ENCODE assay signal across 16 cellular contexts in genomic region chr7:21980921-21981320, GRCh38. TPM values are rescaled to one million over a fixed set of nuclear protein-coding genes. Genes with fewer than 3 reads are reported as not detected.
DNase-seq lines count a peak whose midpoint lies in the region; ATAC-seq, FAIRE-seq and TF ChIP-seq lines count a peak whose summit lies in the region.
"Had no signal": no experiment of that assay in that cellular context is flagged by ENCODE, and none has a peak within 500 bp of the region (broad histone marks: within the 10 kb centered on the region; RNA-seq: fewer than 3 reads in every experiment).

No MANE protein-coding gene starts in this region.

- no peak overlapping the region for H3K9ac ChIP-seq in IMR-90 (ENCODE audit: low read depth, low read length)
- H3K9ac ChIP-seq in H1 (replicated peaks in 1 of 4; ENCODE audit: extremely low read depth in 1 of 4, low read depth in 3 of 4, low read length in 3 of 4): no peak overlapping the region
- H3K9ac ChIP-seq: BLaER1, GM23248 had no signal

- H2BK20ac ChIP-seq in IMR-90 (ENCODE audit: low read depth, low read length) (no peak overlapping the region), H1 (ENCODE audit: low read length) (no peak overlapping the region)

- dilution Hi-C loops in IMR-90 (cut with HindIII; ENCODE audit: low sequenced_read_pairs, unreplicated experiment): no loop called here

- no peak overlapping the region for H2BK12ac ChIP-seq in H1 (ENCODE audit: low read depth, low read length)

- no peak overlapping the region for H3K56ac ChIP-seq in IMR-90 (ENCODE audit: extremely low read depth, insufficient read depth, low read length)
- H3K56ac ChIP-seq in H1 (replicated peaks; ENCODE audit: insufficient read length, low read depth, low read length): no peak overlapping the region

- H4K20me1 ChIP-seq in IMR-90 (ENCODE audit: insufficient read depth, low read length): no peaks in the 10 kb centered on the region
- no peaks in the 10 kb centered on the region for H4K20me1 ChIP-seq in H1 (replicated peaks in 1 of 2; ENCODE audit: control insufficient read depth in 1 of 2, insufficient read depth in 2 of 2, low read length in 2 of 2)
- H4K20me1 ChIP-seq: BLaER1 had no signal

- H2BK120ac ChIP-seq in IMR-90 (ENCODE audit: low read depth, low read length) (no peak overlapping the region), H1 (replicated peaks; ENCODE audit: low read depth, low read length) (no peak overlapping the region)

- H4K8ac ChIP-seq in IMR-90 (ENCODE audit: low read depth in 2 of 2, low read length in 2 of 2): no peak overlapping the region
- H4K8ac ChIP-seq in H1 (ENCODE audit: extremely low read depth, insufficient read depth, low read length): no peak overlapping the region

- H4K91ac ChIP-seq in IMR-90 (ENCODE audit: insufficient read depth, low read depth, low read length) (no peak overlapping the region), H1 (replicated peaks; ENCODE audit: insufficient read length, low read length) (no peak overlapping the region)

- H2BK15ac ChIP-seq in IMR-90 (ENCODE audit: low read depth, low read length) (no peak overlapping the region), H1 (ENCODE audit: low read length) (no peak overlapping the region)

- H3K14ac ChIP-seq in IMR-90 (replicated peaks; ENCODE audit: low read depth, low read length): no peak overlapping the region
- H3K14ac ChIP-seq in H1 (ENCODE audit: insufficient read length): no peak overlapping the region

- CTCF ChIA-PET in IMR-90 (lab: Yijun Ruan, JAX) (interaction anchor here (0.6 kb wide), 1 partner anchor 556 kb away, joined by 4 read pairs; no protein-coding TSS in a partner anchor), H1 (lab: Charles Lee; ENCODE audit: partially characterized antibody) (interaction anchor here (0.7 kb wide), 1 partner anchor 66 kb away, joined by 3 read pairs; no protein-coding TSS in a partner anchor)

- TF ChIP-seq RAD21 in IMR-90 (IDR thresholded peaks at IDR 0.05; ENCODE audit: low read length): no peak
- no peak for TF ChIP-seq RAD21 in H1 (IDR thresholded peaks at IDR 0.05 in 1 of 2, conservative IDR thresholded peaks at IDR 0.05 in 1 of 2; ENCODE audit: low read depth in 2 of 2, low read length in 2 of 2)

- H2AFZ ChIP-seq in IMR-90 (replicated peaks; ENCODE audit: low read length, poor library complexity) (no peak overlapping the region), H1 (ENCODE audit: low read length) (no peak overlapping the region)
- H2AFZ ChIP-seq: GM23248 had no signal

- in situ Hi-C loops in IMR-90 (cut with MboI; ENCODE audit: low sequenced_read_pairs): no loop called here
- in situ Hi-C loops in transverse colon (cut with MboI; ENCODE audit: low pct_ligation_motif_present in 1 of 4, low pct_unique_long_range_greater_than_20kb in 1 of 4, low sequenced_read_pairs in 3 of 4): no loop called here

- H3K36me3 ChIP-seq in left ventricle myocardium inferior (no peaks in the 10 kb centered on the region), IMR-90 (ENCODE audit: control insufficient read depth, insufficient read depth, low read length) (no peaks in the 10 kb centered on the region), H1 (ENCODE audit: control insufficient read depth in 2 of 4, insufficient read depth in 4 of 4, low read length in 3 of 4) (no peaks in the 10 kb centered on the region), transverse colon (no peaks in the 10 kb centered on the region)
- H3K36me3 ChIP-seq: BLaER1 had no signal

- H3K36me3 Mint-ChIP-seq in nephron progenitor cell (ENCODE audit: low read depth): no peaks in the 10 kb centered on the region
- H3K36me3 Mint-ChIP-seq: CD4-positive, CD25-positive, alpha-beta regulatory T cell had no signal

- H3K23me2 ChIP-seq in H1 (ENCODE audit: low read depth, low read length): no peaks in the 10 kb centered on the region

- H3K4me3 Mint-ChIP-seq in nephron progenitor cell: no peak overlapping the region
- H3K4me3 Mint-ChIP-seq: CD4-positive, CD25-positive, alpha-beta regulatory T cell; H9 had no signal

- no peak overlapping the region for H2BK5ac ChIP-seq in IMR-90 (ENCODE audit: low read depth, low read length, poor library complexity, severe bottlenecking)
- H2BK5ac ChIP-seq in H1 (ENCODE audit: low read depth, low read length): no peak overlapping the region

- H3K9me3 ChIP-seq in left ventricle myocardium inferior (replicated peaks) (no peaks in the 10 kb centered on the region), IMR-90 (ENCODE audit: control insufficient read depth, insufficient read depth, low read length) (no peaks in the 10 kb centered on the region), H1 (ENCODE audit: insufficient read depth in 2 of 2, low read depth in 1 of 2, low read length in 1 of 2) (no peaks in the 10 kb centered on the region), transverse colon (no peaks in the 10 kb centered on the region)
- H3K9me3 ChIP-seq: BLaER1 had no signal

- H3K27ac Mint-ChIP-seq in nephron progenitor cell: peak overlapping the region; percentile 16
- H3K27ac Mint-ChIP-seq: H9 had no signal

- no peak for FAIRE-seq in H1 (lab: Jason Lieb, UNC)

- H3K23ac ChIP-seq in IMR-90 (ENCODE audit: low read depth, low read length) (no peak overlapping the region), H1 (ENCODE audit: insufficient read length) (no peak overlapping the region)

- H3K27ac ChIP-seq in left ventricle myocardium inferior (replicated peaks) (no peak overlapping the region), IMR-90 (ENCODE audit: insufficient read depth, low read length) (no peak overlapping the region), H1 (ENCODE audit: low read depth, low read length) (no peak overlapping the region), transverse colon (no peak overlapping the region)
- H3K27ac ChIP-seq: 22Rv1, BLaER1, GM23248 had no signal

- H2AK5ac ChIP-seq in IMR-90 (ENCODE audit: low read depth, low read length): no peak overlapping the region
- H2AK5ac ChIP-seq in H1 (ENCODE audit: low read depth, low read length): no peak overlapping the region

- no TSS peak for BruUV-seq in IMR-90 (replicated peaks; lab: Mats Ljungman, UMichigan)

- no peaks in the 10 kb centered on the region for H3K4me1 ChIP-seq in left ventricle myocardium inferior
- no peaks in the 10 kb centered on the region for H3K4me1 ChIP-seq in IMR-90 (ENCODE audit: control insufficient read depth, insufficient read depth, low read length)
- no peaks in the 10 kb centered on the region for H3K4me1 ChIP-seq in H1 (replicated peaks in 1 of 4; ENCODE audit: control insufficient read depth in 3 of 4, insufficient read depth in 4 of 4, low read length in 3 of 4)
- no peaks in the 10 kb centered on the region for H3K4me1 ChIP-seq in transverse colon
- H3K4me1 ChIP-seq: BLaER1 had no signal

- H3K9me3 Mint-ChIP-seq in nephron progenitor cell: no peaks in the 10 kb centered on the region
- H3K9me3 Mint-ChIP-seq: CD4-positive, CD25-positive, alpha-beta regulatory T cell; H9 had no signal

- peaks cover 12% of the 10 kb centered on the region for H3K27me3 Mint-ChIP-seq in nephron progenitor cell (ENCODE audit: low read depth, poor library complexity)
- H3K27me3 Mint-ChIP-seq: CD4-positive, CD25-positive, alpha-beta regulatory T cell had no signal

- H3K27me3 ChIP-seq in left ventricle myocardium inferior (ENCODE audit: low read depth) (no peaks in the 10 kb centered on the region), IMR-90 (ENCODE audit: control insufficient read depth, insufficient read depth, low read length) (peaks cover under 1% of the 10 kb centered on the region), H1 (replicated peaks in 1 of 4; ENCODE audit: control insufficient read depth in 3 of 4, extremely low read depth in 1 of 4, insufficient read depth in 3 of 4, low read length in 3 of 4) (no peaks in the 10 kb centered on the region), transverse colon (no peaks in the 10 kb centered on the region)
- H3K27me3 ChIP-seq: BLaER1 had no signal

- no peak for TF ChIP-seq EP300 in H1 (IDR thresholded peaks at IDR 0.05; ENCODE audit: borderline replicate concordance in 1 of 2, low read depth in 2 of 2, low read length in 2 of 2)
- TF ChIP-seq EP300 in transverse colon (IDR thresholded peaks at IDR 0.05; ENCODE audit: low read depth): no peak

- ATAC-seq in left cardiac atrium (peak; percentile 34 to 70), IMR-90 (ENCODE audit: low read depth) (no peak), HG02571 (IDR thresholded peaks at IDR 0.05; ENCODE audit: unreplicated experiment) (no peak)

- WGBS in IMR-90 (ENCODE audit: extremely low coverage in 2 of 2, insufficient read length in 1 of 2), 2 experiments: 8% methylated on average over 2 of the region's 4 CpGs; no CpG with 5 or more reads in 1 of the 2 experiments
- 92% methylated on average over 4 of the region's 4 CpGs; no CpG with 5 or more reads in 1 of the 2 experiments for WGBS in H1 (ENCODE audit: extremely low coverage in 1 of 2, insufficient coverage in 1 of 2, insufficient read length in 1 of 2, insufficient replicate concordance in 2 of 2, low coverage in 1 of 2, low lambda C conversion rate in 2 of 2, missing lambda C conversion rate in 1 of 2), 2 experiments
- WGBS in transverse colon (ENCODE audit: low coverage in 1 of 2), 2 donors: 56% methylated on average over 4 of the region's 4 CpGs; no CpG with 5 or more reads in 1 of the 2 donors

- no peak for TF ChIP-seq CTCF in left ventricle myocardium inferior (IDR thresholded peaks at IDR 0.05; ENCODE audit: borderline replicate concordance)
- no peak for TF ChIP-seq CTCF in IMR-90 (conservative IDR thresholded peaks at IDR 0.05; ENCODE audit: low read depth, low read length)
- TF ChIP-seq CTCF in H1 (IDR thresholded peaks at IDR 0.05; ENCODE audit: control extremely low read depth in 1 of 3, insufficient read depth in 1 of 3, low read depth in 1 of 3, low read length in 3 of 3): no peak
- TF ChIP-seq CTCF in nephron progenitor cell (IDR thresholded peaks at IDR 0.05): no peak
- TF ChIP-seq CTCF in transverse colon (IDR thresholded peaks at IDR 0.05): no peak
- no peak for TF ChIP-seq CTCF in foreskin fibroblast (IDR thresholded peaks at IDR 0.05; ENCODE audit: low read depth, low read length)

- DNase-seq in left cardiac atrium (no peak), left ventricle myocardium inferior (no peak), IMR-90 (no peak), H1 (ENCODE audit: low read depth in 1 of 2, low spot score in 2 of 2) (no peak), nephron progenitor cell (no peak), transverse colon (no peak), foreskin fibroblast (no peak)
- DNase-seq: AML-193; Calu3; CD4-positive, CD25-positive, alpha-beta regulatory T cell; DMS 273 treated with DMSO at 0.1 percent for 48 hours; GM23248; H9 had no signal

- no peak overlapping the region for H3K4me3 ChIP-seq in left ventricle myocardium inferior
- H3K4me3 ChIP-seq in IMR-90 (ENCODE audit: insufficient read depth, low read depth, low read length): no peak overlapping the region
- no peak overlapping the region for H3K4me3 ChIP-seq in H1 (ENCODE audit: extremely low read depth in 1 of 4, insufficient read depth in 2 of 4, low read depth in 3 of 4, low read length in 4 of 4)
- H3K4me3 ChIP-seq in transverse colon: no peak overlapping the region
- no peak overlapping the region for H3K4me3 ChIP-seq in foreskin fibroblast (ENCODE audit: low read depth in 1 of 2, low read length in 2 of 2)
- H3K4me3 ChIP-seq: BLaER1, GM23248 had no signal

- no peak overlapping the region for H3K4ac ChIP-seq in IMR-90 (ENCODE audit: low read depth, low read length)
- no peak overlapping the region for H3K4ac ChIP-seq in H1 (replicated peaks; ENCODE audit: insufficient read length, low read depth, low read length)

- intact Hi-C loops in left cardiac atrium (cut with DNase I): no loop called here
- intact Hi-C loops in left ventricle myocardium inferior (cut with micrococcal nuclease): no loop called here
- intact Hi-C loops in IMR-90 (cut with micrococcal nuclease): no loop called here
- intact Hi-C loops in transverse colon (cut with DNase I; ENCODE audit: low total_unique reads): no loop called here

- H4K5ac ChIP-seq in IMR-90 (ENCODE audit: low read depth, low read length): no peak overlapping the region
- H4K5ac ChIP-seq in H1 (ENCODE audit: insufficient read length, low read depth, low read length): no peak overlapping the region

- H3K4me1 Mint-ChIP-seq in nephron progenitor cell: peaks cover 24% of the 10 kb centered on the region
- H3K4me1 Mint-ChIP-seq: CD4-positive, CD25-positive, alpha-beta regulatory T cell had no signal

- H3K4me2 ChIP-seq in IMR-90 (ENCODE audit: low read depth, low read length): no peak overlapping the region
- H3K4me2 ChIP-seq in H1 (ENCODE audit: insufficient read depth in 1 of 2, low read depth in 2 of 2, low read length in 2 of 2): no peak overlapping the region
- H3K4me2 ChIP-seq: BLaER1 had no signal

- H3K18ac ChIP-seq in IMR-90 (ENCODE audit: low read depth, low read length) (no peak overlapping the region), H1 (ENCODE audit: extremely low read depth, low read length) (no peak overlapping the region)

- POLR2A ChIA-PET in IMR-90 (lab: Charles Lee; ENCODE audit: unreplicated experiment): no interaction called here
- POLR2A ChIA-PET in H1 (lab: Charles Lee; ENCODE audit: partially characterized antibody): no interaction called here

- H3K79me1 ChIP-seq in IMR-90 (ENCODE audit: low read depth in 1 of 2, low read length in 2 of 2) (no peaks in the 10 kb centered on the region), H1 (ENCODE audit: low read depth, low read length) (no peaks in the 10 kb centered on the region)

- H3K9me1 ChIP-seq in IMR-90 (ENCODE audit: insufficient read depth, low read length): no peaks in the 10 kb centered on the region

- H2AK9ac ChIP-seq in IMR-90 (replicated peaks; ENCODE audit: low read depth, low read length, poor library complexity): no peak overlapping the region

- no peak for TF ChIP-seq POLR2A in IMR-90 (IDR thresholded peaks at IDR 0.05; ENCODE audit: low read depth, low read length)
- no peak for TF ChIP-seq POLR2A in H1 (IDR thresholded peaks at IDR 0.05; ENCODE audit: control extremely low read depth in 1 of 2, low read depth in 2 of 2, low read length in 2 of 2)
- TF ChIP-seq POLR2A in transverse colon (IDR thresholded peaks at IDR 0.05): no peak

- no peaks in the 10 kb centered on the region for H3K79me2 ChIP-seq in H1 (ENCODE audit: control insufficient read depth in 1 of 2, insufficient read depth in 2 of 2, low read length in 2 of 2)

RNA-seq across cellular contexts. Expression of gene CDCA7L, which starts 35.2 kb away (rescaled TPM):
- 10 to 100 TPM; 23.9 to 55.7 TPM for total RNA-seq in left cardiac atrium
- 41.0 TPM for total RNA-seq in left ventricle myocardium inferior
- total RNA-seq in IMR-90 (2012; rRNA removed): 35.0 and 40.8 TPM in 2 replicates
- polyA plus RNA-seq in IMR-90 (2012; rRNA removed): 18.2 and 20.4 TPM in 2 replicates
- polyA plus RNA-seq in IMR-90 (2012; cell fraction: cytosol; rRNA removed): 7.8 and 15.1 TPM in 2 replicates
- polyA plus RNA-seq in IMR-90 (2012; cell fraction: nucleus; rRNA removed; ENCODE audit: low replicate concordance): 5.7 and 21.6 TPM in 2 replicates
- total RNA-seq in H1 (2021; fragmentation: NEBNext Ultra II Directional; extraction: Animal tissue kit (Norgen Biotek cat#: 25700)): 166 and 168 TPM in 2 replicates
- polyA plus RNA-seq in H1 (2011; rRNA removed): 78.6 and 93.8 TPM in 2 replicates
- 113 TPM for polyA plus RNA-seq in H1 (2011; cell fraction: cytosol; rRNA removed)
- polyA plus RNA-seq in H1 (2011; cell fraction: nucleus; rRNA removed): 105 TPM
- polyA plus RNA-seq in H1 (2012, experiment 1 of 2): 105 to 144 TPM (median 112 TPM) in 4 replicates
- 28.7 TPM for polyA plus RNA-seq in H1 (2012, experiment 2 of 2)
- 90.9 TPM for polyA plus RNA-seq in H1 (2013, experiment 1 of 2)
- 87.9 TPM for polyA plus RNA-seq in H1 (2013, experiment 2 of 2)
- 141 and 202 TPM in 2 replicates for polyA minus RNA-seq in H1 (2011; rRNA and poly(A)+ RNA removed)
- polyA minus RNA-seq in H1 (2011; cell fraction: cytosol; rRNA and poly(A)+ RNA removed): 86.8 TPM
- polyA minus RNA-seq in H1 (2011; cell fraction: nucleus; rRNA and poly(A)+ RNA removed): 181 TPM
- 10 to 100 TPM in 3 of 4 donors, 1 to 10 TPM in 1; 9.0 to 24.0 (median 13.2) TPM for total RNA-seq in transverse colon

Comparison
In these comparisons a context has a peak if more than half of its experiments do, and no peak if none do; other contexts are left out.
1. ATAC-seq: peak in left cardiac atrium (2 of 2); none in IMR-90 (single experiment) and HG02571 (single experiment).